In the genomic region with DNA sequence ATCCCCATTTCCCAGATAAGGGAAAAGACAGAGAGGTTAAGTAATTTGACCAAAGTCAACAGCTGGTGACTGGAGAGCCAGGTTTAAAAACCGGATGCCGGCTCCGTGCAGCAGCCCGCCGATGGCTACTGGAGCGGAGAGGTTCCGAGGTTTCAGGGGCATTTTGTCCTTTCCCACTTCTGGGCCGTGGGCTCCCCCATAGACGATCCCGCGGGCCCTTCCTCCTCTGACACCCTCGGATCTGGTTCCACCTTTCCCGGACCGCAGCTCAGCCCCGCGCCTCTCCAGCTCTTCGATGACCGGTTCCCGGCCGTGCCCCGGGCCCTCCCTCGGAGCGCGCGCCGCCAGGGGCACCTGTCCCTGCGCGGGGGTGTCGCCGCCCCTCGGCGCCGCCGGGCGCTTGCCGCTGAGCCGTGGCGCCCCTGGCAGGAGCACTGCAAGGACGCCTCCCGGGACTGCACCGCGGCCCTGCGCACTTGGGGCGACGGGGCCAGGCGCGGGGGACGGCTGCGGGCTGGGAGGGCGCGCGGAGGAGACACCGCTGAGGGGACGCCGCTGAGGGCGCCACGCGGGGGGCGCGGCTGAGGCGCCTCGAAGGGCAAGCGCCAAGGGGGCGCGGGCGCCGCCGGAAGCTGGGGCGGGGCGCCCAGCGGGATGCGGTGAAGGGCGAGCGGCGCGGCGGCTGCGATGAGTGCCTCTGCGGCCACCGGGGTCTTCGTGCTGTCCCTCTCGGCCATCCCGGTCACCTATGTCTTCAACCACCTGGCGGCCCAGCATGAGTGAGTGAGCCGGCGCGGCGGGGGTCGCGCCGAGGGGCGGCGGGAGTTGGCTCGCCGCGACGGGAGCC, we compare ENCODE assay signal across 10 cellular contexts. TPM values are rescaled to one million over a fixed set of nuclear protein-coding genes. Genes with fewer than 3 reads are reported as not detected.
DNase-seq lines count a peak whose midpoint lies in the region; ATAC-seq, FAIRE-seq and TF ChIP-seq lines count a peak whose summit lies in the region.
"Had no signal": no experiment of that assay in that cellular context is flagged by ENCODE, and none has a peak within 500 bp of the region (broad histone marks: within the 10 kb centered on the region; RNA-seq: fewer than 3 reads in every experiment).

A gene (plus strand): TSS at position 652 of the 847 bp plus-strand sequence. CDS start 36 bp downstream, at position 688.

- DNase-seq in A673 (ENCODE audit: low spot score) (no peak), GM18507 (ENCODE audit: extremely low spot score, insufficient read length, low read depth) (peak; percentile 37), OCI-LY7 (ENCODE audit: low spot score) (peak; percentile 69), choroid plexus epithelial cell (ENCODE audit: low read depth) (peak; percentile 18), left lung (peak in 1 of 2 donors; percentile 88), substantia nigra (lab: John Stamatoyannopoulos, UW) (peak in 4 of 49 donors; percentile 8 to 52 (median 16)), KG1 (lab: John Stamatoyannopoulos, UW) (no peak)
- no peak for DNase-seq in activated effector memory CD4-positive, alpha-beta T cell treated with anti-CD3 and anti-CD28 coated beads, Interleukin-2, amount 50 U/mL, for 16 hours

- H3K4me2 ChIP-seq in OCI-LY7 (ENCODE audit: low read length): peak within 1 kb of the TSS; percentile 82

- peaks cover 10% of the 10 kb centered on the region for H3K4me1 ChIP-seq in A673 (ENCODE audit: insufficient read depth, low read length, poor library complexity, severe bottlenecking)
- H3K4me1 ChIP-seq in OCI-LY7 (ENCODE audit: insufficient read depth, low read length, poor library complexity, severe bottlenecking): peaks cover 23% of the 10 kb centered on the region
- H3K4me1 ChIP-seq in left lung: peaks cover 5 to 41% of the 10 kb centered on the region in 2 donors

- intact Hi-C loops in A673 (cut with micrococcal nuclease; ENCODE audit: unreplicated experiment): loop anchor here (5.0 kb wide), 1 partner anchor 95 kb away; a partner anchor contains a TSS
- intact Hi-C loops in OCI-LY7 (cut with micrococcal nuclease; ENCODE audit: unreplicated experiment): loop anchor here (5.0 kb wide), 1 partner anchor 300 kb away; a partner anchor contains a TSS
- intact Hi-C loops in left lung (cut with DNase I): no loop called here

- peak; percentile 27 for ATAC-seq in left lung
- ATAC-seq: HCT116 had no signal

- BruUV-seq in A673 (replicated peaks; lab: Mats Ljungman, UMichigan): no TSS peak
- BruUV-seq in OCI-LY7 (replicated peaks; lab: Mats Ljungman, UMichigan): no TSS peak

- H2AFZ ChIP-seq in OCI-LY7 (ENCODE audit: low read length): peak within 1 kb of the TSS; percentile 88

- H3K27me3 ChIP-seq in A673 (replicated peaks; ENCODE audit: insufficient read depth, low read depth, low read length, poor library complexity): no peaks in the 10 kb centered on the region
- peaks cover 0 to 38% of the 10 kb centered on the region in 2 donors for H3K27me3 ChIP-seq in left lung

- no peaks in the 10 kb centered on the region for H4K20me1 ChIP-seq in OCI-LY7 (ENCODE audit: insufficient read depth, low read length)

- no peak for TF ChIP-seq CTCF in A673 (conservative IDR thresholded peaks at IDR 0.05; ENCODE audit: low read depth, low read length)
- peak; percentile 34; the same call in 1 of the 2 replicates for TF ChIP-seq CTCF in OCI-LY7 (conservative IDR thresholded peaks at IDR 0.05; ENCODE audit: low read length)
- TF ChIP-seq CTCF in choroid plexus epithelial cell (conservative IDR thresholded peaks at IDR 0.05; ENCODE audit: low read depth, low read length): no peak
- no peak for TF ChIP-seq CTCF in left lung (IDR thresholded peaks at IDR 0.05)

- no peaks in the 10 kb centered on the region for H3K36me3 ChIP-seq in A673 (ENCODE audit: insufficient read depth, low read length, poor library complexity, severe bottlenecking)
- no peaks in the 10 kb centered on the region for H3K36me3 ChIP-seq in OCI-LY7 (ENCODE audit: insufficient read depth, low read length)
- no peaks in the 10 kb centered on the region for H3K36me3 ChIP-seq in left lung

- H3K27ac ChIP-seq in A673 (ENCODE audit: low read depth, low read length, poor library complexity, severe bottlenecking): no peak within 1 kb of the TSS
- peak within 1 kb of the TSS; percentile 74 for H3K27ac ChIP-seq in OCI-LY7 (ENCODE audit: low read depth, low read length, poor library complexity, severe bottlenecking)
- peak within 1 kb of the TSS; percentile 80 to 94 for H3K27ac ChIP-seq in left lung
- H3K27ac ChIP-seq in substantia nigra (ENCODE audit: low read depth, low read length, poor library complexity, severe bottlenecking): peak within 1 kb of the TSS; percentile 52

- no peaks in the 10 kb centered on the region for H3K9me3 ChIP-seq in A673 (ENCODE audit: low read depth, low read length, poor library complexity, severe bottlenecking)
- H3K9me3 ChIP-seq in OCI-LY7 (ENCODE audit: low read length): no peaks in the 10 kb centered on the region
- no peaks in the 10 kb centered on the region for H3K9me3 ChIP-seq in left lung

- no peaks in the 10 kb centered on the region for H3K79me2 ChIP-seq in OCI-LY7 (ENCODE audit: insufficient read depth, low read depth, low read length)

- no peaks in the 10 kb centered on the region for H3K9me2 ChIP-seq in OCI-LY7 (ENCODE audit: insufficient read depth, low read length)

- H3K4me3 ChIP-seq in A673 (ENCODE audit: low read depth, low read length, poor library complexity, severe bottlenecking) (peak within 1 kb of the TSS; percentile 58), OCI-LY7 (ENCODE audit: low read depth, low read length, poor library complexity, severe bottlenecking) (peak within 1 kb of the TSS; percentile 74), choroid plexus epithelial cell (ENCODE audit: low read depth, low read length) (peak within 1 kb of the TSS; percentile 61), left lung (peak within 1 kb of the TSS; percentile 46 to 73)

- POLR2A ChIA-PET in A673 (lab: Charles Lee; ENCODE audit: low non-redundant PET): no interaction called here
- POLR2A ChIA-PET in OCI-LY7 (lab: Charles Lee): interaction anchor here (0.7 to 3.0 kb wide), 5 partner anchors 8 to 160 kb away, joined by 3 to 17 read pairs (median 3); a partner anchor contains a TSS

- FAIRE-seq in GM18507 (lab: Jason Lieb, UNC): peak; percentile 18
- FAIRE-seq: islet of Langerhans had no signal

- CTCF ChIA-PET in A673 (lab: Charles Lee): no interaction called here
- CTCF ChIA-PET in OCI-LY7 (lab: Charles Lee; ENCODE audit: unreplicated experiment): interaction anchor here (0.6 kb wide), 1 partner anchor 136 kb away, joined by 3 read pairs; no protein-coding TSS in a partner anchor

RNA-seq across cellular contexts. Expression of the gene that starts here (rescaled TPM):
- total RNA-seq in A673 (2021) (1.8 and 2.4 TPM in 2 replicates), OCI-LY7 (2022) (28.7 and 37.6 TPM in 2 replicates), left lung (10 to 100 TPM; 13.0 to 22.9 TPM)
- 20.2 and 27.2 TPM in 2 replicates for total RNA-seq in OCI-LY7 (2014; rRNA removed; shearing (Covaris generic))

Comparison
In these comparisons a context has a peak if more than half of its experiments do, and no peak if none do; other contexts are left out.
1. DNase-seq: peak in GM18507 (single experiment), OCI-LY7 (single experiment) and choroid plexus epithelial cell (single experiment); none in A673 (single experiment), activated effector memory CD4-positive, alpha-beta T cell treated with anti-CD3 and anti-CD28 coated beads, Interleukin-2, amount 50 U/mL, for 16 hours (single experiment) and KG1 (single experiment).
2. intact Hi-C loops: an anchor here in A673 (5.0 kb wide) and OCI-LY7 (5.0 kb wide); none called in left lung.
3. Peak in every context shown above with its lines, with median percentiles within 50 percentile points of each other: H3K4me3 ChIP-seq.